8 cellular contexts compared by ENCODE assay signal in the genomic region with DNA sequence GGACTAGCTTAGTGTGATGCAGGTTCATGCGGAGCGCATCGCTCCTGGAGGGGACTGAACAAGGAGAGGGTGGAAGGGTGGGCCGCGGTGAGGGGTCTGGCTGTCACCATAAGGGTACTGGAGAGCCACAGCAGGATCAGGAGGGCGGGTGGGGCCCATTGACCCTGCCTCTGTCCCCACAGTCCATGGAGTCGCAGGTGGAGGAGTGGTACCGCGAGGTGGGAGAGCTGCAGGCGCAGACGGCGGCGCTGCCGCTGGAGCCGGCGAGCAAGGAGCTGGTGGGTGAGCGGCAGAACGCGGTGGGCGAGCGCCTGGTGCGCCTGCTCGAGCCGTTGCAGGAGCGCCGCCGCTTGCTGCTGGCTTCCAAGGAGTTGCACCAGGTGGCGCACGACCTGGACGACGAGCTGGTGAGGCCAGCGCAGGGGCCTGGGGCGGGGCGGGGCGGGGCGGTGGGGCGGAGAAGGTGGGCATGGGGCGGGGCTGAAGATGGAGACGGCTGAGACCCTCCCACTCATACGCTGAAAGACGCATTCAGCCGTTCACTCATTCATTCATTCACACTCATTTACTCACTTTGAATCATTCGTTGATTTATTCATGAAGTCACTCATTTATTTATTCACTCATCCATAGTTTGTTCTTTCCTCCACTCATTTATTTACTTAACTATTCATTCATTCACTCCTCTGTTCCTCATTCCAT. TPM values are rescaled to one million over a fixed set of nuclear protein-coding genes. Genes with fewer than 3 reads are reported as not detected.
A peak's percentile ranks its signal among the peaks of the same experiment; 100 is the strongest.
DNase-seq lines count a peak whose midpoint lies in the region; ATAC-seq and TF ChIP-seq lines count a peak whose summit lies in the region.

No MANE protein-coding gene starts in this region.

- H3K9me3 Mint-ChIP-seq in endodermal cell = peaks cover 15% of the 10 kb centered on the region

- H2BK5ac ChIP-seq in neuronal stem cell (ENCODE audit: low read length) = no peak overlapping the region

- H3K23ac ChIP-seq in neuronal stem cell (ENCODE audit: low read depth, low read length, poor library complexity) = peak overlapping the region; percentile 95

- peak overlapping the region; percentile 88 for H2BK15ac ChIP-seq in neuronal stem cell (ENCODE audit: low read length)

- peak overlapping the region; percentile 25 for H3K4me2 ChIP-seq in neuronal stem cell (ENCODE audit: insufficient read depth, low read length, poor library complexity, severe bottlenecking)

- peak overlapping the region; percentile 83 for H2AFZ ChIP-seq in neuronal stem cell (ENCODE audit: low read length)

- WGBS in endodermal cell (ENCODE audit: insufficient coverage in 1 of 2, insufficient read length in 1 of 2), 2 experiments = 5 to 6% methylated on average over 16 to 41 of the region's 43 CpGs
- WGBS in neuronal stem cell (ENCODE audit: extremely low coverage in 2 of 2, insufficient read length in 2 of 2, insufficient replicate concordance in 1 of 2), 2 donors = no CpG with 5 or more reads among the region's 43 CpGs
- WGBS in tibial nerve, 2 donors = 5 to 7% methylated on average over 25 to 35 of the region's 43 CpGs

- H3K4me1 ChIP-seq in endodermal cell (ENCODE audit: control insufficient read depth, insufficient read depth, low read length) (no peaks in the 10 kb centered on the region), neuronal stem cell (ENCODE audit: control insufficient read depth in 2 of 2, insufficient read depth in 1 of 2, low read depth in 1 of 2, low read length in 2 of 2) (peaks cover 3% of the 10 kb centered on the region in 2 donors), tibial nerve (peaks cover 0 to 8% (median 2%) of the 10 kb centered on the region in 4 donors)

- peak overlapping the region; percentile 16 for H2AK5ac ChIP-seq in neuronal stem cell (ENCODE audit: low read depth, low read length)

- TF ChIP-seq CTCF in GM12874 (IDR thresholded peaks at IDR 0.05; ENCODE audit: insufficient read depth, low read depth, low read length) = peak; percentile 69
- peak; percentile 72 for TF ChIP-seq CTCF in endodermal cell (conservative IDR thresholded peaks at IDR 0.05)
- peak; percentile 33 to 54 (median 50) for TF ChIP-seq CTCF in tibial nerve (IDR thresholded peaks at IDR 0.05)

- H3K79me1 ChIP-seq in neuronal stem cell (ENCODE audit: low read depth, low read length) = no peaks in the 10 kb centered on the region

- no peaks in the 10 kb centered on the region for H3K36me3 ChIP-seq in endodermal cell (ENCODE audit: control insufficient read depth, insufficient read depth, low read length)
- no peaks in the 10 kb centered on the region for H3K36me3 ChIP-seq in neuronal stem cell (replicated peaks in 1 of 2; ENCODE audit: control insufficient read depth in 2 of 2, insufficient read depth in 2 of 2, low read length in 2 of 2)
- H3K36me3 ChIP-seq in tibial nerve = peaks cover 0 to 13% (median 0%) of the 10 kb centered on the region in 3 donors

- peaks cover 66% of the 10 kb centered on the region for H3K27me3 Mint-ChIP-seq in endodermal cell (ENCODE audit: insufficient read depth)

- H3K4ac ChIP-seq in neuronal stem cell (ENCODE audit: low read length) = no peak overlapping the region

- H4K8ac ChIP-seq in neuronal stem cell (ENCODE audit: low read depth, low read length) = no peak overlapping the region

- no peak overlapping the region for H3K27ac Mint-ChIP-seq in endodermal cell

- no peak for TF ChIP-seq POLR2A in tibial nerve (IDR thresholded peaks at IDR 0.05)

- H2BK12ac ChIP-seq in neuronal stem cell (ENCODE audit: low read length) = peak overlapping the region; percentile 73

- DNase-seq in NCI-H524 treated with DMSO at 0.1 percent for 48 hours (lab: John Stamatoyannopoulos, UW) (peak; percentile 60), endodermal cell (peak; percentile 98), neuronal stem cell (ENCODE audit: low spot score) (peak; percentile 81), tibial nerve (ENCODE audit: low spot score in 2 of 2) (peak in 1 of 2 donors; percentile 24), foreskin melanocyte (no peak)
- peak; percentile 87 for DNase-seq in activated CD8-positive, alpha-beta memory T cell treated with anti-CD3 and anti-CD28 coated beads for 24 hours

- peaks cover 45% of the 10 kb centered on the region for H3K27me3 ChIP-seq in endodermal cell (ENCODE audit: control insufficient read depth, insufficient read depth, low read length, poor library complexity, severe bottlenecking)
- H3K27me3 ChIP-seq in neuronal stem cell (ENCODE audit: control insufficient read depth in 3 of 3, insufficient read depth in 3 of 3, low read depth in 1 of 3, low read length in 3 of 3) = peaks cover 0 to 40% (median 23%) of the 10 kb centered on the region in 3 experiments
- H3K27me3 ChIP-seq in tibial nerve = peaks cover 0 to 33% of the 10 kb centered on the region in 2 donors

- peaks cover 3% of the 10 kb centered on the region for H3K4me1 Mint-ChIP-seq in endodermal cell

- H2BK120ac ChIP-seq in neuronal stem cell (ENCODE audit: low read depth, low read length) = no peak overlapping the region

- H3K4me3 ChIP-seq in endodermal cell (ENCODE audit: low read length) (peak overlapping the region; percentile 47), neuronal stem cell (ENCODE audit: low read length in 2 of 2) (peak overlapping the region in 1 of 2 donors; percentile 4), tibial nerve (no peak overlapping the region)

- peak overlapping the region; percentile 82 for H3K14ac ChIP-seq in neuronal stem cell (ENCODE audit: low read length)

- H3K9ac ChIP-seq in endodermal cell (ENCODE audit: extremely low read depth, low read length, poor library complexity, severe bottlenecking) (no peak overlapping the region), neuronal stem cell (ENCODE audit: low read depth, low read length, poor library complexity) (peak overlapping the region; percentile 83)

- no peak overlapping the region for H4K91ac ChIP-seq in neuronal stem cell (ENCODE audit: low read depth, low read length, poor library complexity)

- no peak overlapping the region for H3K27ac ChIP-seq in endodermal cell (ENCODE audit: low read depth, low read length)
- no peak overlapping the region for H3K27ac ChIP-seq in neuronal stem cell (replicated peaks; ENCODE audit: low read length)
- H3K27ac ChIP-seq in tibial nerve = no peak overlapping the region

- TF ChIP-seq EP300 in tibial nerve (IDR thresholded peaks at IDR 0.05) = no peak

- H3K9me3 ChIP-seq in endodermal cell (ENCODE audit: control insufficient read depth, low read length) (peaks cover 6% of the 10 kb centered on the region), neuronal stem cell (replicated peaks in 1 of 2; ENCODE audit: control insufficient read depth in 2 of 2, insufficient read depth in 1 of 2, low read depth in 1 of 2, low read length in 2 of 2) (no peaks in the 10 kb centered on the region), tibial nerve (peaks cover 0 to 9% (median 0%) of the 10 kb centered on the region in 4 donors)

- peak overlapping the region; percentile 94 for H3K18ac ChIP-seq in neuronal stem cell (ENCODE audit: low read length)

- peak overlapping the region; percentile 36 for H3K4me3 Mint-ChIP-seq in endodermal cell

- ATAC-seq in GM19397 (IDR thresholded peaks at IDR 0.05; ENCODE audit: unreplicated experiment) = no peak

- no peaks in the 10 kb centered on the region for H3K36me3 Mint-ChIP-seq in endodermal cell (ENCODE audit: low read depth)

RNA-seq across cellular contexts. Expression of a gene that starts 27.5 kb away (rescaled TPM):
- total RNA-seq in endodermal cell (100 to 1,000 TPM; 110 TPM), tibial nerve (100 to 1,000 TPM in 1 of 4 donors, 10 to 100 TPM in 3; 40.8 to 129 (median 51.2) TPM)
- 90.9 TPM for polyA plus RNA-seq in endodermal cell (2013, experiment 1 of 2)
- polyA plus RNA-seq in endodermal cell (2013, experiment 2 of 2) = 81.4 TPM
- 71.5 TPM for polyA plus RNA-seq in neuronal stem cell (2013, experiment 1 of 2)
- polyA plus RNA-seq in neuronal stem cell (2013, experiment 2 of 2) = 74.4 TPM

RNA-seq across cellular contexts. Expression of a gene that starts 52.0 kb away (rescaled TPM):
- total RNA-seq in endodermal cell (100 to 1,000 TPM; 104 to 133 TPM), tibial nerve (1,000 to 10,000 TPM in 2 of 4 donors, 100 to 1,000 TPM in 2; 851 to 1,504 (median 1,156) TPM)
- polyA plus RNA-seq in endodermal cell (2013, experiment 1 of 2) = 219 TPM
- polyA plus RNA-seq in endodermal cell (2013, experiment 2 of 2) = 194 TPM
- 83.2 TPM for polyA plus RNA-seq in neuronal stem cell (2013, experiment 1 of 2)
- polyA plus RNA-seq in neuronal stem cell (2013, experiment 2 of 2) = 84.5 TPM

Comparison
In these comparisons a context has a peak if more than half of its experiments do, and no peak if none do; other contexts are left out.
1. RNA of a gene that starts 52.0 kb away (total RNA-seq): 851 to 1,504 TPM in tibial nerve; 104 to 133 TPM in endodermal cell; every median in the first group is over 4 times any median in the second.
2. Peak in every context shown above with its lines, with median percentiles within 50 percentile points of each other: CTCF ChIP-seq.